Comparison of ENCODE assay signal across 24 cellular contexts in genomic region chrX:42725196-42725595, GRCh38. TPM values are rescaled to one million over a fixed set of nuclear protein-coding genes. Genes with fewer than 3 reads are reported as not detected.
DNase-seq lines count a peak whose midpoint lies in the region; ATAC-seq, FAIRE-seq and TF ChIP-seq lines count a peak whose summit lies in the region.
"Had no signal": no experiment of that assay in that cellular context is flagged by ENCODE, and none has a peak within 500 bp of the region (broad histone marks: within the 10 kb centered on the region; RNA-seq: fewer than 3 reads in every experiment).

No MANE protein-coding gene starts in this region.

- no peaks in the 10 kb centered on the region for H3K36me3 Mint-ChIP-seq in astrocyte (ENCODE audit: low read depth, unreplicated experiment)

- no peak overlapping the region for H3K9ac ChIP-seq in astrocyte (ENCODE audit: low read length)
- H3K9ac ChIP-seq: BLaER1 had no signal

- H3K27ac Mint-ChIP-seq in astrocyte (ENCODE audit: unreplicated experiment): no peak overlapping the region
- H3K27ac Mint-ChIP-seq: B cell; CD4-positive, alpha-beta T cell; CD8-positive, alpha-beta memory T cell; GM23338 had no signal

- no peaks in the 10 kb centered on the region for H3K79me2 ChIP-seq in astrocyte (ENCODE audit: insufficient read depth, low read length)

- peak; percentile 69 for FAIRE-seq in astrocyte (lab: Jason Lieb, UNC)
- FAIRE-seq in small intestine (lab: Jason Lieb, UNC): no peak
- FAIRE-seq: GM12878 had no signal

- H3K9me3 ChIP-seq in astrocyte (ENCODE audit: insufficient read depth, low read depth, low read length): no peaks in the 10 kb centered on the region
- H3K9me3 ChIP-seq in small intestine (ENCODE audit: control insufficient read depth, low read depth): no peaks in the 10 kb centered on the region
- H3K9me3 ChIP-seq: BLaER1 had no signal

- H3K27me3 Mint-ChIP-seq in astrocyte (ENCODE audit: low read depth, unreplicated experiment): no peaks in the 10 kb centered on the region
- H3K27me3 Mint-ChIP-seq: B cell; CD4-positive, alpha-beta T cell had no signal

- H3K4me3 ChIP-seq in astrocyte (ENCODE audit: insufficient read depth, low read depth, low read length): no peak overlapping the region
- H3K4me3 ChIP-seq in small intestine (ENCODE audit: low read depth in 1 of 2, low read length in 2 of 2): no peak overlapping the region
- H3K4me3 ChIP-seq: BLaER1, GM12878, GM23338 had no signal

- H3K4me1 Mint-ChIP-seq in astrocyte (ENCODE audit: low read depth, unreplicated experiment): no peaks in the 10 kb centered on the region
- H3K4me1 Mint-ChIP-seq: GM23338, H9 had no signal

- no peak overlapping the region for H2AFZ ChIP-seq in astrocyte (ENCODE audit: low read depth, low read length)
- H2AFZ ChIP-seq: GM23338 had no signal

- H3K27me3 ChIP-seq in astrocyte (ENCODE audit: insufficient read depth, low read length) (no peaks in the 10 kb centered on the region), small intestine (ENCODE audit: control insufficient read depth in 2 of 2, insufficient read depth in 2 of 2, low read length in 2 of 2) (no peaks in the 10 kb centered on the region)

- no peak overlapping the region for H3K4me2 ChIP-seq in astrocyte (ENCODE audit: low read length)
- H3K4me2 ChIP-seq: BLaER1, GM23338 had no signal

- WGBS in small intestine, 3 donors: 28 to 57% (median 46%) methylated on average over 2 of the region's 2 CpGs

- no peak overlapping the region for H3K4me3 Mint-ChIP-seq in astrocyte (ENCODE audit: unreplicated experiment)
- H3K4me3 Mint-ChIP-seq: B cell; CD4-positive, alpha-beta T cell; CD8-positive, alpha-beta memory T cell; GM23338; H9 had no signal

- peak; percentile 28 for DNase-seq in DMS53 (lab: John Stamatoyannopoulos, UW)
- DNase-seq in astrocyte (ENCODE audit: low read depth): no peak
- DNase-seq in left colon: no peak
- DNase-seq in small intestine: peak; percentile 20
- DNase-seq in NCI-H226: no peak
- DNase-seq in CD1c-positive myeloid dendritic cell (ENCODE audit: extremely low spot score): no peak
- no peak for DNase-seq in medulla oblongata (ENCODE audit: extremely low spot score)
- DNase-seq: Calu3; CD4-positive, alpha-beta T cell; CD8-positive, alpha-beta memory T cell; DMS79; EL; GDM1; H9 had no signal

- H3K4me1 ChIP-seq in astrocyte (ENCODE audit: insufficient read depth, low read length) (no peaks in the 10 kb centered on the region), small intestine (ENCODE audit: control insufficient read depth in 2 of 2, insufficient read depth in 1 of 2, low read depth in 1 of 2, low read length in 1 of 2) (no peaks in the 10 kb centered on the region)
- H3K4me1 ChIP-seq: BLaER1 had no signal

- no peak for TF ChIP-seq CTCF in astrocyte (IDR thresholded peaks at IDR 0.05; ENCODE audit: insufficient read depth, low read depth, low read length)

- H4K20me1 ChIP-seq in astrocyte (ENCODE audit: insufficient read depth, low read length): no peaks in the 10 kb centered on the region
- H4K20me1 ChIP-seq: BLaER1 had no signal

- H3K36me3 ChIP-seq in astrocyte (ENCODE audit: insufficient read depth, low read length): no peaks in the 10 kb centered on the region
- no peaks in the 10 kb centered on the region for H3K36me3 ChIP-seq in small intestine (ENCODE audit: control insufficient read depth in 2 of 2, insufficient read depth in 2 of 2, low read length in 2 of 2)
- H3K36me3 ChIP-seq: BLaER1 had no signal

- ATAC-seq in left colon (peak; percentile 71), GM18909 (IDR thresholded peaks at IDR 0.05; ENCODE audit: poor library complexity, unreplicated experiment) (no peak)
- ATAC-seq: GM12878, GM23338, HCT116 had no signal

- no peaks in the 10 kb centered on the region for H3K9me3 Mint-ChIP-seq in astrocyte (ENCODE audit: unreplicated experiment)
- H3K9me3 Mint-ChIP-seq: CD4-positive, alpha-beta T cell had no signal

- intact Hi-C loops in left colon (cut with DNase I, micrococcal nuclease): no loop called here

- H3K27ac ChIP-seq in astrocyte (ENCODE audit: low read depth, low read length) (no peak overlapping the region), small intestine (ENCODE audit: low read depth in 1 of 2, low read length in 1 of 2) (no peak overlapping the region)
- H3K27ac ChIP-seq: BLaER1, C4-2B had no signal

RNA-seq across cellular contexts. Expression of gene PPP1R2C, which starts 52.8 kb away (rescaled TPM):
- not detected in 2 replicates for total RNA-seq in astrocyte
- not detected for total RNA-seq in left colon
- not detected for polyA plus RNA-seq in small intestine
- total RNA-seq: A172; B cell; Calu3; CD4-positive, alpha-beta T cell; CD8-positive, alpha-beta memory T cell; GM12878; GM23338; H4; H9 had no signal
- polyA plus RNA-seq: AG04450, GM12878, GM23338 had no signal

Comparison
In these comparisons a context has a peak if more than half of its experiments do, and no peak if none do; other contexts are left out.
1. DNase-seq: peak in DMS53 (single experiment) and small intestine (single experiment); none in astrocyte (single experiment), left colon (0 of 2), NCI-H226 (single experiment), CD1c-positive myeloid dendritic cell (single experiment) and medulla oblongata (single experiment).